ENCODE assay signal across 33 cellular contexts in the genomic region with DNA sequence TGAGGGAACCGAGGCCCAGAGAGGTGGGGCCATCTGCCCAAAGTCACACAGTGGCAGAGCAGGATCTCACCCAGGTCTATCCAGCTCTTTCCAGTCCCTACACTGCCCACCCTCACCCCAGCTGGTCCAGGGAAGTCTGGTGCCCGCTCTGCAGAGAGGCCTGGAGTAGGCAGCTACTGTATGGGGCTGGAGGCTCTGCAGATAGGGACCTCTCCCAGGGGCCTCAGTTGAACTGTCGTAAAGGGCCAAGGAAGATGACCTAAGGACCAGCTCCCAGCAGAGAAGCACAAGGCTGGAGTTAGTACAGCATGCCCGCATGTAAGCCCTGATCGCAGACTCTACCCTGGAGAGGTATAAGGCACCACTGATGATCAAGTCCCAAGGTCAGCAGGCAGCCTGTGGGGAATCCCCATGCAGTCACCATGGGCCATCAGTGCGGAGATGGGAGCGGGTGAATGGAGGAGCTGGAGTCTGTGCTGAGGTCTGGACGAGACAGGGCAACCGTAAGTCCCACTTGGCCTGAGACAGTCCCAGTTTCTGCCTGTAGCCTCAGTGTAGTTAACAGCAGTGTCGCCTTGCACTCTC.
"Had no signal": no experiment of that assay in that cellular context is flagged by ENCODE, and none has a peak within 500 bp of the region (broad histone marks: within the 10 kb centered on the region; RNA-seq: fewer than 3 reads in every experiment).

No MANE protein-coding gene starts in this region.

- H3K36me3 ChIP-seq: adrenal gland, ascending aorta, cardiac muscle cell, gastrocnemius medialis, thoracic aorta, uterus had no signal

- ATAC-seq: activated naive CD4-positive, alpha-beta T cell treated with anti-CD3 and anti-CD28 coated beads, Interleukin-2, amount 50 U/mL, for 72 hours; activated T-cell treated with anti-CD3 and anti-CD28 coated beads, Interleukin-2, amount 50 U/mL, for 4 hours; activated T-helper 17 cell treated with anti-CD3 and anti-CD28 coated beads, Interleukin-2, amount 50 U/mL, for 72 hours; gastrocnemius medialis; right cardiac atrium; stimulated activated naive CD8-positive, alpha-beta T cell treated with anti-CD3 and anti-CD28 coated beads, Interleukin-15, Interleukin-2, amounts not matched to agents 100 U/mL and 50 U/mL, for 24 hours; T-helper 17 cell; WTC11 had no signal

- H3K4me3 ChIP-seq: adrenal gland, ascending aorta, cardiac muscle cell, coronary artery, dorsolateral prefrontal cortex, gastrocnemius medialis, hepatocyte, thoracic aorta, uterus had no signal

- DNase-seq: activated CD4-positive, alpha-beta memory T cell treated with anti-CD3 and anti-CD28 coated beads, Interleukin-2, amount 10 ng/mL, durations not matched to agents 7 days and 5 days; activated CD4-positive, alpha-beta T cell treated with anti-CD3 and anti-CD28 coated beads for 1 hour; activated CD4-positive, alpha-beta T cell treated with anti-CD3 and anti-CD28 coated beads, Interleukin-2, amount 10 ng/mL, durations not matched to agents 7 days and 5 days; activated CD8-positive, alpha-beta memory T cell treated with anti-CD3 and anti-CD28 coated beads, Interleukin-2, amount 50 U/mL, for 48 hours; activated naive CD4-positive, alpha-beta T cell; activated T-cell treated with anti-CD3 and anti-CD28 coated beads, Interleukin-2, amount 50 U/mL, for 4 hours; adrenal gland; effector memory CD4-positive, alpha-beta T cell; erythroblast; gastrocnemius medialis; glutamatergic neuron; islet precursor cell; mammary epithelial cell; naive B cell; occipital lobe; right cardiac atrium; stimulated activated CD4-positive, alpha-beta T cell treated with anti-CD3 and anti-CD28 coated beads, Interleukin-12 subunit alpha, Interleukin-12 subunit beta, amount 100 ng/mL, for 4 hours; stimulated activated CD4-positive, alpha-beta T cell treated with anti-CD3 and anti-CD28 coated beads, Interleukin-4, amount 100 ng/mL, for 1 hour; stimulated activated naive CD8-positive, alpha-beta T cell treated with anti-CD3 and anti-CD28 coated beads, Interleukin-15, Interleukin-2, amounts not matched to agents 100 U/mL and 50 U/mL, for 24 hours; T-helper 17 cell; T1000; trophoblast cell; uterus had no signal

- H3K4me1 ChIP-seq: adrenal gland, ascending aorta, gastrocnemius medialis, parathyroid adenoma, uterus had no signal

- H3K27ac ChIP-seq: adrenal gland, ascending aorta, coronary artery, dorsolateral prefrontal cortex, gastrocnemius medialis, hepatocyte, parathyroid adenoma, thoracic aorta, uterus had no signal

- H3K27me3 ChIP-seq: adrenal gland, ascending aorta, cardiac muscle cell, gastrocnemius medialis, uterus had no signal

- H3K9me3 ChIP-seq: adrenal gland, ascending aorta, gastrocnemius medialis, thoracic aorta, uterus had no signal
